In the genomic region with DNA sequence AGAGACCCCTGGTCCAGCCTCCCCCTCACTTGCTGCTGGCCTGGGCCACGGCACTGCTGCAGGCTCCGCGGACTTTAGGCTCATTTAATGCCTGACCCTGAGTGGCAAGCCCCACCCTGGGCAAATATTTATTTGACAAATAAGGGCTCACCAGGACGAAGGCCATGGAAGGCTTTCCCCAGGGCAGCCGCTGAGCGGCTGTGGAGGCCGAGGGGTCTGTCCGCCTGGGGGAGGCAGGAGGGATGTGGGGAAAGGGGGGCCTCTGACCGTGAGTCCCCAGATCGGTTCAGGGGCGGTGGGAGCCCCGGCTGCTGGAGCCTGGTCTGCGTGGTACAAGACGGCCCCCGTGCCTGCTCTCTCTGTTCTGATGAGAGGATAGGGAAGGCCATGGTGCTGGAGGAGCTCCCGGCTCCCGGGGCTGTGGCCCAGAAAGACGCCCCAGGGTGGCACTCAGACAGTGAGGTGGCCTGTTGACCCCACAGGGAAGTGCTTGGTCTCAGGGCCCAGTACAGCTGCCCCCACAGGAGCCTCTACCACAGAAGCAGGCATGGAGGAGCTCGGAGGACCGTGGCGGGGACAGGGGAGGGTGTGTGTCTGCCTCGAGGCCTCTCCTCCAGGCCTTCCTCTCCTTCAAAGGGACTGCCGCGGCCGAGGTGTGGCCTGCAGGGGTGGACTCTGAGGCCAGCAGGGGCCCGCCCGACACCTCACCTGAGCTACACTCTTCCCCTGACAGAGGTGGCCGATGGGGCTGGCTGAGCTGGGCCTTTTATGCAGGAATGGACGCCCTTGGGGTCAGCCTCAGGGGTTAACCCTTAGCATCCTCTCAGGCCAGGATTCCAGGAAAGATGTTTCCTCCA, we compare ENCODE assay signal across 1 cellular context.
TF ChIP-seq lines count a peak whose summit lies in the region.

No MANE protein-coding gene starts in this region.

TF ChIP-seq in HepG2, 621 proteins besides CTCF, POLR2A, EP300 and RAD21 (continued from another document and continues in another):
- TF ChIP-seq, protein P1, sequence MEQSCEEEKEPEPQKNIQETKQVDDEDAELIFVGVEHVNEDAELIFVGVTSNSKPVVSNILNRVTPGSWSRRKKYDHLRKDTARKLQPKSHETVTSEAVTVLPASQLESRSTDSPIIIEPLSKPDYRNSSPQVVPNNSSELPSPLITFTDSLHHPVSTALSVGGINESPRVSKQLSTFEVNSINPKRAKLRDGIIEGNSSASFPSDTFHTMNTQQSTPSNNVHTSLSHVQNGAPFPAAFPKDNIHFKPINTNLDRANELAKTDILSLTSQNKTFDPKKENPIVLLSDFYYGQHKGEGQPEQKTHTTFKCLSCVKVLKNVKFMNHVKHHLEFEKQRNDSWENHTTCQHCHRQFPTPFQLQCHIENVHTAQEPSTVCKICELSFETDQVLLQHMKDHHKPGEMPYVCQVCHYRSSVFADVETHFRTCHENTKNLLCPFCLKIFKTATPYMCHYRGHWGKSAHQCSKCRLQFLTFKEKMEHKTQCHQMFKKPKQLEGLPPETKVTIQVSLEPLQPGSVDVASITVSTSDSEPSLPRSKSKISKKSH (CRISPR knock-in tag; IDR thresholded peaks at IDR 0.05; ENCODE audit: borderline replicate concordance), result no peak; the same call in 1 of the 2 replicates
- TF ChIP-seq PTBP1 (IDR thresholded peaks at IDR 0.05; ENCODE audit: low read depth, low read length, poor library complexity, severe bottlenecking) (peak; percentile 21), NRL (CRISPR knock-in tag; IDR thresholded peaks at IDR 0.05; ENCODE audit: borderline replicate concordance) (no peak; the same call in 1 of the 2 replicates), TBP (CRISPR knock-in tag; IDR thresholded peaks at IDR 0.05) (no peak), ISX (CRISPR knock-in tag; conservative IDR thresholded peaks at IDR 0.05) (no peak), NCOA5 (CRISPR knock-in tag; IDR thresholded peaks at IDR 0.05) (no peak), ZNF543 (CRISPR knock-in tag; IDR thresholded peaks at IDR 0.05) (peak; percentile 69; the same call in 1 of the 2 replicates), AGO2 (optimal IDR thresholded peaks at IDR 0.05; ENCODE audit: low read depth, low read length) (peak; percentile 81), MAFF (IDR thresholded peaks at IDR 0.05; ENCODE audit: low read depth, low read length) (no peak), ZBTB20 (CRISPR knock-in tag; IDR thresholded peaks at IDR 0.05; ENCODE audit: borderline replicate concordance, low read depth) (0 out of 2 replicates have a peak, but pooled peaks have one; percentile 44), ZNF124 (CRISPR knock-in tag; IDR thresholded peaks at IDR 0.05) (no peak), ZNF3 (CRISPR knock-in tag; IDR thresholded peaks at IDR 0.05) (no peak), ZMAT3 (CRISPR knock-in tag; conservative IDR thresholded peaks at IDR 0.05) (0 out of 2 replicates have a peak, but pooled peaks have one; percentile 74), TERF1 (CRISPR knock-in tag; IDR thresholded peaks at IDR 0.05) (no peak), SOX13 (IDR thresholded peaks at IDR 0.05) (peak; percentile 0; the same call in 1 of the 2 replicates), SOX13 (CRISPR knock-in tag; conservative IDR thresholded peaks at IDR 0.05 in 1 of 2, IDR thresholded peaks at IDR 0.05 in 1 of 2) (peak in 1 of 2 experiments; percentile 63; a peak in 2 of 4 replicates), ZNF276 (CRISPR knock-in tag; IDR thresholded peaks at IDR 0.05; ENCODE audit: low read depth) (peak; percentile 56; the same call in 1 of the 2 replicates), ZNF317 (CRISPR knock-in tag; IDR thresholded peaks at IDR 0.05) (peak; percentile 80), REPIN1 (CRISPR knock-in tag; IDR thresholded peaks at IDR 0.05; ENCODE audit: borderline replicate concordance, low read depth) (peak; percentile 47), CERS6 (CRISPR knock-in tag; IDR thresholded peaks at IDR 0.05) (no peak), TCF12 (IDR thresholded peaks at IDR 0.05) (no peak), TCF12 (CRISPR knock-in tag; IDR thresholded peaks at IDR 0.05) (peak; percentile 66; the same call in 1 of the 2 replicates), MEF2D (CRISPR knock-in tag; IDR thresholded peaks at IDR 0.05) (0 out of 2 replicates have a peak, but pooled peaks have one; percentile 74), TSC22D2 (CRISPR knock-in tag; IDR thresholded peaks at IDR 0.05; ENCODE audit: borderline replicate concordance) (no peak), HNRNPUL1 (IDR thresholded peaks at IDR 0.05; ENCODE audit: low read depth, low read length) (no peak), ARID5B (CRISPR knock-in tag; IDR thresholded peaks at IDR 0.05) (peak; percentile 65), TFDP2 (CRISPR knock-in tag; IDR thresholded peaks at IDR 0.05) (no peak), HHEX (CRISPR knock-in tag; IDR thresholded peaks at IDR 0.05) (peak; percentile 70; the same call in 1 of the 2 replicates), FOSL1 (CRISPR knock-in tag; IDR thresholded peaks at IDR 0.05; ENCODE audit: borderline replicate concordance) (no peak), ZNF10 (CRISPR knock-in tag; IDR thresholded peaks at IDR 0.05; ENCODE audit: borderline replicate concordance, low read depth) (no peak), PAF1 (CRISPR knock-in tag; IDR thresholded peaks at IDR 0.05) (no peak), ZNF44 (CRISPR knock-in tag; IDR thresholded peaks at IDR 0.05) (no peak), E2F1 (CRISPR knock-in tag; IDR thresholded peaks at IDR 0.05) (no peak), HMG20A (CRISPR knock-in tag; IDR thresholded peaks at IDR 0.05; ENCODE audit: borderline replicate concordance) (peak; percentile 38; the same call in 1 of the 2 replicates), TAF15 (IDR thresholded peaks at IDR 0.05; ENCODE audit: low read depth, low read length, poor library complexity, severe bottlenecking) (no peak), KMT2A (CRISPR knock-in tag; IDR thresholded peaks at IDR 0.05) (peak; percentile 69; the same call in 1 of the 2 replicates), PPARG (CRISPR knock-in tag; conservative IDR thresholded peaks at IDR 0.05) (peak; percentile 94), NFE2L2 (IDR thresholded peaks at IDR 0.05; ENCODE audit: low read length) (no peak), HOXD1 (CRISPR knock-in tag; IDR thresholded peaks at IDR 0.05) (peak; percentile 33; the same call in 1 of the 2 replicates), KDM2A (CRISPR knock-in tag; IDR thresholded peaks at IDR 0.05; ENCODE audit: borderline replicate concordance, low read depth) (peak; percentile 56; the same call in 1 of the 2 replicates), EZH2 (conservative IDR thresholded peaks at IDR 0.05; ENCODE audit: low read depth, low read length) (no peak), ZSCAN20 (CRISPR knock-in tag; IDR thresholded peaks at IDR 0.05; ENCODE audit: borderline replicate concordance) (0 out of 2 replicates have a peak, but pooled peaks have one; percentile 26), KDM5A (IDR thresholded peaks at IDR 0.05; ENCODE audit: borderline replicate concordance, low read length) (no peak), CREB1 (IDR thresholded peaks at IDR 0.05) (no peak), CREB1 (CRISPR knock-in tag; IDR thresholded peaks at IDR 0.05) (peak; percentile 66; the same call in 1 of the 2 replicates)
- TF ChIP-seq, protein P2, sequence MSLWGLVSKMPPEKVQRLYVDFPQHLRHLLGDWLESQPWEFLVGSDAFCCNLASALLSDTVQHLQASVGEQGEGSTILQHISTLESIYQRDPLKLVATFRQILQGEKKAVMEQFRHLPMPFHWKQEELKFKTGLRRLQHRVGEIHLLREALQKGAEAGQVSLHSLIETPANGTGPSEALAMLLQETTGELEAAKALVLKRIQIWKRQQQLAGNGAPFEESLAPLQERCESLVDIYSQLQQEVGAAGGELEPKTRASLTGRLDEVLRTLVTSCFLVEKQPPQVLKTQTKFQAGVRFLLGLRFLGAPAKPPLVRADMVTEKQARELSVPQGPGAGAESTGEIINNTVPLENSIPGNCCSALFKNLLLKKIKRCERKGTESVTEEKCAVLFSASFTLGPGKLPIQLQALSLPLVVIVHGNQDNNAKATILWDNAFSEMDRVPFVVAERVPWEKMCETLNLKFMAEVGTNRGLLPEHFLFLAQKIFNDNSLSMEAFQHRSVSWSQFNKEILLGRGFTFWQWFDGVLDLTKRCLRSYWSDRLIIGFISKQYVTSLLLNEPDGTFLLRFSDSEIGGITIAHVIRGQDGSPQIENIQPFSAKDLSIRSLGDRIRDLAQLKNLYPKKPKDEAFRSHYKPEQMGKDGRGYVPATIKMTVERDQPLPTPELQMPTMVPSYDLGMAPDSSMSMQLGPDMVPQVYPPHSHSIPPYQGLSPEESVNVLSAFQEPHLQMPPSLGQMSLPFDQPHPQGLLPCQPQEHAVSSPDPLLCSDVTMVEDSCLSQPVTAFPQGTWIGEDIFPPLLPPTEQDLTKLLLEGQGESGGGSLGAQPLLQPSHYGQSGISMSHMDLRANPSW (CRISPR knock-in tag; IDR thresholded peaks at IDR 0.05; ENCODE audit: borderline replicate concordance), result no peak
- TF ChIP-seq, protein P3, sequence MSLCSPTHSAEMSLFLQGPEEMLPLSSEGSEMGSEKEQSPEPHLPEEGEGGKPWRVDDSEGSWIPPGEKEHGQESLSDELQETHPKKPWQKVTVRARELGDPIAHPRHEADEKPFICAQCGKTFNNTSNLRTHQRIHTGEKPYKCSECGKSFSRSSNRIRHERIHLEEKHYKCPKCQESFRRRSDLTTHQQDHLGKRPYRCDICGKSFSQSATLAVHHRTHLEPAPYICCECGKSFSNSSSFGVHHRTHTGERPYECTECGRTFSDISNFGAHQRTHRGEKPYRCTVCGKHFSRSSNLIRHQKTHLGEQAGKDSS (CRISPR knock-in tag; IDR thresholded peaks at IDR 0.05; ENCODE audit: borderline replicate concordance, low read depth), result no peak
